25 cellular contexts compared by ENCODE assay signal in genomic region chr15:38062679-38063078, GRCh38.
DNase-seq lines count a peak whose midpoint lies in the region; ATAC-seq, FAIRE-seq and TF ChIP-seq lines count a peak whose summit lies in the region.
"Had no signal": no experiment of that assay in that cellular context is flagged by ENCODE, and none has a peak within 500 bp of the region (broad histone marks: within the 10 kb centered on the region; RNA-seq: fewer than 3 reads in every experiment).

No MANE protein-coding gene starts in this region.

- no peak overlapping the region for H3K23ac ChIP-seq in mesenchymal stem cell (ENCODE audit: low read length in 2 of 2)

- H2BK12ac ChIP-seq in mesenchymal stem cell (ENCODE audit: low read length in 2 of 2): no peak overlapping the region

- no peak overlapping the region for H3K4me2 ChIP-seq in mesenchymal stem cell (ENCODE audit: low read length, poor library complexity, severe bottlenecking)
- H3K4me2 ChIP-seq: GM23338 had no signal

- H3K9ac ChIP-seq in mesenchymal stem cell (ENCODE audit: low read length): peak overlapping the region; percentile 23

- no peak overlapping the region for H3K4ac ChIP-seq in mesenchymal stem cell (ENCODE audit: low read depth in 1 of 2, low read length in 2 of 2)

- H3K9me3 ChIP-seq in mesenchymal stem cell (ENCODE audit: control insufficient read depth, low read length): no peaks in the 10 kb centered on the region

- 92% methylated on average over 3 of the region's 7 CpGs for WGBS in mesenchymal stem cell

- H3K4me1 Mint-ChIP-seq in HFFc6 (ENCODE audit: low read depth): peaks cover 59% of the 10 kb centered on the region
- H3K4me1 Mint-ChIP-seq in chondrocyte (ENCODE audit: low read depth): peaks cover 62% of the 10 kb centered on the region

- peaks cover 6% of the 10 kb centered on the region for H3K4me1 ChIP-seq in mesenchymal stem cell (ENCODE audit: control insufficient read depth, insufficient read depth, low read depth, low read length)

- H4K91ac ChIP-seq in mesenchymal stem cell (ENCODE audit: low read length): no peak overlapping the region

- no peak overlapping the region for H2BK15ac ChIP-seq in mesenchymal stem cell (ENCODE audit: low read depth, poor library complexity, severe bottlenecking)

- no peak for TF ChIP-seq CTCF in AG09319 (IDR thresholded peaks at IDR 0.05; ENCODE audit: low read depth, low read length)
- no peak for TF ChIP-seq CTCF in HFFc6 (IDR thresholded peaks at IDR 0.05)
- TF ChIP-seq CTCF in chondrocyte (IDR thresholded peaks at IDR 0.05): no peak

- peak overlapping the region; percentile 52; the same call in 1 of the 2 replicates for H3K4me3 Mint-ChIP-seq in HFFc6
- no peak overlapping the region for H3K4me3 Mint-ChIP-seq in chondrocyte (ENCODE audit: unreplicated experiment)
- H3K4me3 Mint-ChIP-seq: GM23338 had no signal

- FAIRE-seq in GM19239 (lab: Jason Lieb, UNC): no peak
- FAIRE-seq: A204.1, G401.6, HepG2 had no signal

- no peak overlapping the region for H4K8ac ChIP-seq in mesenchymal stem cell (ENCODE audit: low read length)

- H3K27me3 Mint-ChIP-seq in HFFc6 (ENCODE audit: insufficient read depth) (no peaks in the 10 kb centered on the region; the same call in 1 of the 2 replicates), chondrocyte (ENCODE audit: low read depth) (no peaks in the 10 kb centered on the region)

- no peak overlapping the region for H3K18ac ChIP-seq in mesenchymal stem cell (ENCODE audit: low read depth in 1 of 2, low read length in 2 of 2)

- no peak overlapping the region for H2BK120ac ChIP-seq in mesenchymal stem cell (ENCODE audit: low read depth, low read length)

- H3K27ac Mint-ChIP-seq in HFFc6: peak overlapping the region; percentile 0; the same call in 1 of the 2 replicates
- peak overlapping the region; percentile 78 for H3K27ac Mint-ChIP-seq in chondrocyte (ENCODE audit: unreplicated experiment)
- H3K27ac Mint-ChIP-seq: GM23338 had no signal

- DNase-seq in AG09319 (ENCODE audit: extremely low read depth, low read depth) (peak; percentile 27), HFFc6 (no peak), chondrocyte (ENCODE audit: low spot score) (no peak), mesenchymal stem cell (no peak), NCI-H146 (lab: John Stamatoyannopoulos, UW) (no peak), GM19239 (ENCODE audit: insufficient read length, low spot score) (no peak)
- DNase-seq: AML-193, DMS 273 treated with DMSO at 0.1 percent for 48 hours, DND-41, HCEC 1CT, KBM-7, NCI-H1105 treated with DMSO at 0.1 percent for 48 hours, NCI-H187, NCI-H2227 treated with DMSO at 0.1 percent for 48 hours, NCI-H524, NCI-H82, PC-3, SIG-M5 had no signal

- no peak overlapping the region for H3K14ac ChIP-seq in mesenchymal stem cell (ENCODE audit: low read length in 2 of 2)

- H3K9me3 Mint-ChIP-seq in HFFc6 (no peaks in the 10 kb centered on the region), chondrocyte (ENCODE audit: low read depth) (no peaks in the 10 kb centered on the region)
- H3K9me3 Mint-ChIP-seq: GM23338 had no signal

- H3K79me1 ChIP-seq in mesenchymal stem cell (replicated peaks; ENCODE audit: low read length, poor library complexity, severe bottlenecking): no peaks in the 10 kb centered on the region

- H3K27me3 ChIP-seq in mesenchymal stem cell (ENCODE audit: control insufficient read depth in 1 of 2, insufficient read depth in 1 of 2, low read length in 2 of 2): no peaks in the 10 kb centered on the region

- no peaks in the 10 kb centered on the region for H3K36me3 ChIP-seq in mesenchymal stem cell (ENCODE audit: control insufficient read depth in 1 of 2, insufficient read depth in 2 of 2, low read depth in 1 of 2, low read length in 2 of 2)

- no peak overlapping the region for H2AFZ ChIP-seq in mesenchymal stem cell (ENCODE audit: low read depth, low read length)
- H2AFZ ChIP-seq: GM23338 had no signal

- H3K36me3 Mint-ChIP-seq in HFFc6 (ENCODE audit: low read depth): no peaks in the 10 kb centered on the region
- H3K36me3 Mint-ChIP-seq in chondrocyte (ENCODE audit: low read depth): no peaks in the 10 kb centered on the region

- ATAC-seq in HG02642 (IDR thresholded peaks at IDR 0.05; ENCODE audit: poor library complexity, unreplicated experiment) (no peak), HG02970 (IDR thresholded peaks at IDR 0.05; ENCODE audit: low FRiP score, unreplicated experiment) (no peak)
- ATAC-seq: GM23338, HepG2, PC-3 had no signal

- no peak overlapping the region for H2AK5ac ChIP-seq in mesenchymal stem cell (ENCODE audit: low read length, severe bottlenecking)

- no peak overlapping the region for H3K27ac ChIP-seq in mesenchymal stem cell (ENCODE audit: low read length, poor library complexity, severe bottlenecking)
- H3K27ac ChIP-seq: RWPE1 had no signal

- H3K4me3 ChIP-seq in mesenchymal stem cell (ENCODE audit: insufficient read depth in 1 of 2, low read depth in 1 of 2, low read length in 2 of 2): peak overlapping the region in 1 of 2 experiments; percentile 2
- H3K4me3 ChIP-seq: GM23338 had no signal

- no peak overlapping the region for H2BK5ac ChIP-seq in mesenchymal stem cell (ENCODE audit: low read depth, low read length, poor library complexity, severe bottlenecking)
